Comparison of ENCODE assay signal across 6 cellular contexts in the genomic region with DNA sequence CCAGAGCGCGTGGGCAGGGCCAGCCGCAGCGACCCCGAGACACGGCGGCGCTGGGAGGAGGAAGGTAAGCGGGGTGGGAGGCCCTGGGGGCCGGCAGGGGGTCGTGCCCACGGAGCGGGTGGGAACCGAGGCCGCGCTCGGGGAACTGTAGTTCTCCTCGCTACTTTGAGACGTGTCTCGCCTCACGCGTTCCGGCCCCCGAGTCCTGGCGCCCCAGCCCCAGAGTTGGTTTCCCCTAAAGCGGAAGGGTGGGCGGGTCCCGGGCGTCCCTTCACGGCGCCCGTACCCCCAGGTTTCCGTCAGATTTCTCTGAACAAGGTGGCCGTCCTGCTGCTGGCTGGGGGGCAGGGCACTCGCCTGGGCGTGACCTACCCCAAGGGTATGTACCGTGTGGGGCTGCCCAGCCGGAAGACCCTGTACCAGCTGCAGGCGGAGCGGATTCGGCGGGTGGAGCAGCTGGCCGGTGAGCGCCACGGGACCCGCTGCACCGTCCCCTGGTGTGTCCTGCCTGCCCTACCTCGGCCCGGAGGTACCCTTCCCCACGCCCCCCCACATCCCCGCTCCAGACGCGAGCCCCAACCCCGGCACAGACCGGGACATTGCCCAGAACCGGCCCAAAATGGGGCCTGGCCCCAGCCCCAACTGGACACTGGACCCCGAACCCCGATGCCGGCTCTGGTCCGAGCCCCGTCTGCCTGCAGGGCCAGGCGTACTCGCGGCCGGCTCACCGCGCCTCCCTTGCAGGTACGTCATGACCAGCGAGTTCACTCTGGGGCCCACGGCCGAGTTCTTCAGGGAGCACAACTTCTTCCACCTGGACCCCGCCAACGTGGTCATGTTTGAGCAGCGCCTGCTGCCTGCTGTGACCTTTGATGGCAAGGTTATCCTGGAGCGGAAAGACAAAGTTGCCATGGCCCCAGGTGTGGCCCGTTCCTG. TPM values are rescaled to one million over a fixed set of nuclear protein-coding genes. Genes with fewer than 3 reads are reported as not detected.
A peak's percentile ranks its signal among the peaks of the same experiment; 100 is the strongest.
DNase-seq lines count a peak whose midpoint lies in the region; ATAC-seq and TF ChIP-seq lines count a peak whose summit lies in the region.

No MANE protein-coding gene starts in this region.

- H3K27ac Mint-ChIP-seq in CD14-positive monocyte = peak overlapping the region in 6 of 7 donors; percentile 31 to 82 (median 64)
- no peak overlapping the region for H3K27ac Mint-ChIP-seq in activated naive CD8-positive, alpha-beta T cell

- H3K27me3 ChIP-seq in mononuclear cell (ENCODE audit: insufficient read depth, low read length) = no peaks in the 10 kb centered on the region

- H3K4me3 Mint-ChIP-seq in CD14-positive monocyte = peak overlapping the region; percentile 73 to 85
- H3K4me3 Mint-ChIP-seq in activated naive CD8-positive, alpha-beta T cell = peak overlapping the region; percentile 73

- peaks cover 19 to 44% of the 10 kb centered on the region in 2 donors for H3K36me3 Mint-ChIP-seq in CD14-positive monocyte
- H3K36me3 Mint-ChIP-seq in activated naive CD8-positive, alpha-beta T cell = no peaks in the 10 kb centered on the region

- DNase-seq in CD14-positive monocyte (ENCODE audit: low spot score) (no peak), cerebellar nuclear complex (lab: John Stamatoyannopoulos, UW) (no peak), GM19240 (ENCODE audit: insufficient read length, low spot score) (no peak)

- H3K4me1 ChIP-seq in mononuclear cell (ENCODE audit: insufficient read depth, low read length) = peaks cover 48% of the 10 kb centered on the region

- peak; percentile 12 for ATAC-seq in HG03097 (IDR thresholded peaks at IDR 0.05; ENCODE audit: low FRiP score, unreplicated experiment)

- peaks cover 0 to 4% (median 0%) of the 10 kb centered on the region in 3 donors for H3K27me3 Mint-ChIP-seq in CD14-positive monocyte (ENCODE audit: low read depth in 3 of 3)
- no peaks in the 10 kb centered on the region for H3K27me3 Mint-ChIP-seq in activated naive CD8-positive, alpha-beta T cell

- H3K9me3 ChIP-seq in mononuclear cell (ENCODE audit: low read depth, low read length) = no peaks in the 10 kb centered on the region

- H3K4me1 Mint-ChIP-seq in CD14-positive monocyte = peaks cover 46% of the 10 kb centered on the region
- peaks cover 5% of the 10 kb centered on the region for H3K4me1 Mint-ChIP-seq in activated naive CD8-positive, alpha-beta T cell (ENCODE audit: low read depth)

- TF ChIP-seq CTCF in CD14-positive monocyte (IDR thresholded peaks at IDR 0.05) = no peak

- intact Hi-C loops in CD14-positive monocyte (cut with micrococcal nuclease) = no loop called here

- peak overlapping the region; percentile 45 for H3K4me3 ChIP-seq in mononuclear cell (ENCODE audit: low read length)

- peaks cover 0 to 4% (median under 1%) of the 10 kb centered on the region in 7 donors for H3K9me3 Mint-ChIP-seq in CD14-positive monocyte
- no peaks in the 10 kb centered on the region for H3K9me3 Mint-ChIP-seq in activated naive CD8-positive, alpha-beta T cell (ENCODE audit: low read depth)

RNA-seq across cellular contexts. Expression of a gene that starts 0.7 kb away (rescaled TPM):
- 10 to 100 TPM in 1 of 2 donors, 1 to 10 TPM in 1; 5.7 to 14.8 TPM for polyA plus RNA-seq in CD14-positive monocyte
- total RNA-seq in mononuclear cell = 6.2 TPM

RNA-seq across cellular contexts. Expression of a gene that starts 7.7 kb away (rescaled TPM):
- polyA plus RNA-seq in CD14-positive monocyte = 1 to 10 TPM; 1.7 to 3.1 TPM
- 3.3 TPM for total RNA-seq in mononuclear cell

RNA-seq across cellular contexts. Expression of a gene that starts 8.8 kb away (rescaled TPM):
- polyA plus RNA-seq in CD14-positive monocyte = 10 to 100 TPM; 29.3 to 38.2 TPM
- 30.3 TPM for total RNA-seq in mononuclear cell

RNA-seq across cellular contexts. Expression of a gene that starts 24.2 kb away (rescaled TPM):
- polyA plus RNA-seq in CD14-positive monocyte = not detected
- not detected for total RNA-seq in mononuclear cell

RNA-seq across cellular contexts. Expression of a gene that starts 32.0 kb away (rescaled TPM):
- under 1 TPM in 1 of 2 donors, not detected in 1; 0.51 TPM for polyA plus RNA-seq in CD14-positive monocyte
- 2.5 TPM for total RNA-seq in mononuclear cell
